1 cellular context compared by ENCODE assay signal in the genomic region with DNA sequence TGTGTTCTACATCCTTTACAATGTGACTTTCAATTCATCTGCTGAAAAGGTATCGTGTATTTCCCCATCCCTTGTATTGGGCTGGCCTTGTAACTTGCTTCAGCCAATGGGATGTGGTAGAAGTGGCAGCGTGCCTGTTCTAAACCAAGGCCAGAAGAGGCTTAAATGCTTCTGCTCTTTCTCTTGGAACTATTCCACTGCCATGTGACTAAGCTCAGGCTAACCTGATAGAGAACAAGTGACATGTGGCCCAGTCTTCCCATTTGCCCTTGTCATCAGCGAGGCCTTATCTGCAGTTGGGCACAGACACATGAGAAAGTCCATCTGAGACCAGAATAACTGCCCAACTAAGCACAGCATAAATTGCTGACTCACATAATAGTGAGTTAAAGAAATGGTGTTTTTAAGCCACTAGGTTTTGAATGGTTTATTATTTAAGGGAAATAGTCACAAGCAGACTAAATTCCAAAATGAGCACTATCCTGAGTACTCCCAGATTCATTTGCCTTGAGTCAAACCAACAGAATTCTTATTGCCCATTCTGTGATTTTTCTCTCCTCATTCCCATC.
TF ChIP-seq lines count a peak whose summit lies in the region.

No MANE protein-coding gene starts in this region.

TF ChIP-seq in SK-N-SH, 30 proteins besides CTCF, POLR2A, EP300 and RAD21 (continued from another document):
- no peak for TF ChIP-seq RCOR1 (IDR thresholded peaks at IDR 0.05; ENCODE audit: low read length)
TF ChIP-seq in SK-N-SH: peak in this region for 0.
